In genomic region chr13:40672310-40673060, GRCh38 we compare ENCODE assay signal across 2 cellular contexts.
TF ChIP-seq lines count a peak whose summit lies in the region.

No MANE protein-coding gene starts in this region.

TF ChIP-seq in IMR-90, 13 proteins besides CTCF, POLR2A, EP300 and RAD21 (continued from another document):
- TF ChIP-seq USF2 (IDR thresholded peaks at IDR 0.05; ENCODE audit: low read depth, low read length) = no peak
- TF ChIP-seq RFX5 (IDR thresholded peaks at IDR 0.05; ENCODE audit: low read depth, low read length) = no peak
- TF ChIP-seq ELK1 (IDR thresholded peaks at IDR 0.05; ENCODE audit: borderline replicate concordance, low read depth, low read length) = no peak
- no peak for TF ChIP-seq CEBPB (IDR thresholded peaks at IDR 0.05; ENCODE audit: low read depth, low read length)
- no peak for TF ChIP-seq MAFK (IDR thresholded peaks at IDR 0.05; ENCODE audit: low read depth, low read length)
- no peak for TF ChIP-seq NFE2L2 (IDR thresholded peaks at IDR 0.05; ENCODE audit: low read depth, low read length)
- TF ChIP-seq MXI1 (IDR thresholded peaks at IDR 0.05; ENCODE audit: borderline replicate concordance, low read depth, low read length) = no peak
- no peak for TF ChIP-seq BHLHE40 (IDR thresholded peaks at IDR 0.05; ENCODE audit: low read depth, low read length)
- no peak for TF ChIP-seq SMC3 (IDR thresholded peaks at IDR 0.05; ENCODE audit: low read depth, low read length)
- TF ChIP-seq FOS (IDR thresholded peaks at IDR 0.05; ENCODE audit: low read depth, low read length) = no peak
- TF ChIP-seq CHD1 (IDR thresholded peaks at IDR 0.05; ENCODE audit: low read depth, low read length) = no peak
- TF ChIP-seq MAZ (IDR thresholded peaks at IDR 0.05; ENCODE audit: borderline replicate concordance, low read depth, low read length) = no peak

TF ChIP-seq in SK-N-SH, 30 proteins besides CTCF, POLR2A, EP300 and RAD21 (continued from another document):
- TF ChIP-seq USF2 (IDR thresholded peaks at IDR 0.05; ENCODE audit: borderline replicate concordance, low read depth, low read length) = no peak
- no peak for TF ChIP-seq CHD2 (IDR thresholded peaks at IDR 0.05; ENCODE audit: low read length, partially characterized antibody)
- no peak for TF ChIP-seq ELF1 (IDR thresholded peaks at IDR 0.05)
- TF ChIP-seq RXRA (IDR thresholded peaks at IDR 0.05; ENCODE audit: borderline replicate concordance, low read depth) = peak; percentile 31; the same call in 1 of the 2 replicates
- peak; percentile 83 for TF ChIP-seq NFIC (IDR thresholded peaks at IDR 0.05; ENCODE audit: borderline replicate concordance)
- TF ChIP-seq PBX3 (IDR thresholded peaks at IDR 0.05) = peak; percentile 58
- TF ChIP-seq TCF12 (IDR thresholded peaks at IDR 0.05) = peak; percentile 91
- TF ChIP-seq MXI1 (IDR thresholded peaks at IDR 0.05; ENCODE audit: low read depth, low read length) = peak; percentile 77; the same call in 1 of the 2 replicates
- TF ChIP-seq JUND (IDR thresholded peaks at IDR 0.05) = peak; percentile 69
- TF ChIP-seq FOSL2 (IDR thresholded peaks at IDR 0.05; ENCODE audit: borderline replicate concordance, low read depth) = peak; percentile 67
- no peak for TF ChIP-seq FOXJ3 (CRISPR knock-in tag; IDR thresholded peaks at IDR 0.05)
- TF ChIP-seq USF1 (IDR thresholded peaks at IDR 0.05; ENCODE audit: borderline replicate concordance, low read depth) = no peak
- TF ChIP-seq MAX (IDR thresholded peaks at IDR 0.05; ENCODE audit: low read depth) = peak; percentile 64
- TF ChIP-seq NRF1 (IDR thresholded peaks at IDR 0.05; ENCODE audit: low read depth, low read length) = no peak
- no peak for TF ChIP-seq REST (IDR thresholded peaks at IDR 0.05; ENCODE audit: low read depth, low read length)
- peak; percentile 61 for TF ChIP-seq GATA2 (CRISPR knock-in tag; IDR thresholded peaks at IDR 0.05)
